12 cellular contexts compared by ENCODE assay signal in the genomic region with DNA sequence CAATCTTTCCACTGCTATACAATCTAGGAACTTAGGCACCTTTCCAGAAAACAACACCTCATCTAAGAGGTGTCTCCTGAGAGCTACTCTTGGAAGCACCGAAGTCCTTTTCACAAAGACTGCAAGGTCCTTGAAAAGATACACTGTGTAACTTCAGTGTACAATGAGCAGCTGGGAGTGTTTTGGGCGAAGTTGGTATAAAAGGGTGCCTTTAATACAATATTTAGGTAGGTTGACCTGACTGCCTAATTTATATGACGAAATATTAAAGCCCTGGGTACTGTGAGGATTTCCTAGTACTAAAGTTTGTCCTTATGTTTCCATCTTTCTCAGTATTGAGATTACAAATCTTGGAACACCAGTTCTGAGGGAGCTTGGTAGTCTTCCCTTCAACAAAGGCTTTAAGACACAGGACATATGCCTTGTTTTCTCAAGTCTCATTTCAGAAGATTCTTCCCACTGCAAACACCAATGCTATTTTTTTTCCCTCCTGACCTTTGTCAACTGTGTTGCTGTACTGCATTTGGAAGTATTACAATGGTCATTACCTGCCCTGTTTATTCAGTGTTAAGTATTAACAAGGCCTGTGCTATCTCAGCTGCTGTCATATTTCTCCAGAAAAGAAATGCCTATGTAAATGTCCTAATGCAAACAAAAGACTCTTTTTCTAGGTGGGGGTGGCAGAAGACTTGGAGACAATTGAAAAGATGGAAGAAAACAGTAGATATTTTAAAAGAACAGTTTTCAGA.
DNase-seq lines count a peak whose midpoint lies in the region; ATAC-seq, FAIRE-seq and TF ChIP-seq lines count a peak whose summit lies in the region.
"Had no signal": no experiment of that assay in that cellular context is flagged by ENCODE, and none has a peak within 500 bp of the region (broad histone marks: within the 10 kb centered on the region; RNA-seq: fewer than 3 reads in every experiment).

No MANE protein-coding gene starts in this region.

- no peak overlapping the region for H2AFZ ChIP-seq in astrocyte (ENCODE audit: low read depth, low read length)
- no peak overlapping the region for H2AFZ ChIP-seq in osteoblast (ENCODE audit: low read length)

- H3K36me3 Mint-ChIP-seq in astrocyte (ENCODE audit: low read depth, unreplicated experiment) = no peaks in the 10 kb centered on the region
- H3K36me3 Mint-ChIP-seq in osteocyte (ENCODE audit: unreplicated experiment) = peaks cover 2% of the 10 kb centered on the region

- FAIRE-seq in astrocyte (lab: Jason Lieb, UNC) (no peak), HTR-8/SVneo (lab: Jason Lieb, UNC) (no peak)

- no peaks in the 10 kb centered on the region for H4K20me1 ChIP-seq in astrocyte (ENCODE audit: insufficient read depth, low read length)
- no peaks in the 10 kb centered on the region for H4K20me1 ChIP-seq in osteoblast (ENCODE audit: insufficient read depth, low read length)

- WGBS in mesodermal cell (ENCODE audit: insufficient coverage in 2 of 2), 2 experiments = 92% methylated on average over 2 of the region's 3 CpGs; no CpG with 5 or more reads in 1 of the 2 experiments

- ATAC-seq in Right ventricle myocardium inferior = no peak

- H3K36me3 ChIP-seq in cardiac muscle cell = no peaks in the 10 kb centered on the region
- no peaks in the 10 kb centered on the region for H3K36me3 ChIP-seq in astrocyte (ENCODE audit: insufficient read depth, low read length)
- no peaks in the 10 kb centered on the region for H3K36me3 ChIP-seq in mesodermal cell (ENCODE audit: control insufficient read depth, insufficient read depth, low read length)
- no peaks in the 10 kb centered on the region for H3K36me3 ChIP-seq in osteoblast (ENCODE audit: insufficient read depth, low read length)

- H3K9me3 ChIP-seq in cardiac muscle cell (ENCODE audit: low read depth) = no peaks in the 10 kb centered on the region
- no peaks in the 10 kb centered on the region for H3K9me3 ChIP-seq in astrocyte (ENCODE audit: insufficient read depth, low read depth, low read length)
- H3K9me3 ChIP-seq in mesodermal cell (ENCODE audit: control insufficient read depth, low read length) = no peaks in the 10 kb centered on the region
- no peaks in the 10 kb centered on the region for H3K9me3 ChIP-seq in osteoblast (ENCODE audit: low read depth, low read length)

- intact Hi-C loops in Right ventricle myocardium inferior (cut with DNase I) = no loop called here

- H3K27ac ChIP-seq in cardiac muscle cell (peak overlapping the region; percentile 63), astrocyte (ENCODE audit: low read depth, low read length) (no peak overlapping the region), mesodermal cell (ENCODE audit: low read depth, low read length, severe bottlenecking) (peak overlapping the region; percentile 11), osteoblast (ENCODE audit: low read depth, low read length) (no peak overlapping the region)

- H3K4me3 Mint-ChIP-seq in astrocyte (ENCODE audit: unreplicated experiment) (no peak overlapping the region), osteocyte (ENCODE audit: unreplicated experiment) (no peak overlapping the region)
- H3K4me3 Mint-ChIP-seq: activated B cell treated with CpG ODN at 0.5 μM for 24 hours had no signal

- peaks cover 25% of the 10 kb centered on the region for H3K4me1 ChIP-seq in cardiac muscle cell (ENCODE audit: low read depth)
- H3K4me1 ChIP-seq in astrocyte (ENCODE audit: insufficient read depth, low read length) = no peaks in the 10 kb centered on the region
- H3K4me1 ChIP-seq in mesodermal cell (ENCODE audit: control insufficient read depth, insufficient read depth, low read length, poor library complexity, severe bottlenecking) = peaks cover 23% of the 10 kb centered on the region
- no peaks in the 10 kb centered on the region for H3K4me1 ChIP-seq in osteoblast (ENCODE audit: insufficient read depth, low read length)

- H3K27ac Mint-ChIP-seq in astrocyte (ENCODE audit: unreplicated experiment) = peak overlapping the region; percentile 50
- H3K27ac Mint-ChIP-seq in osteocyte (ENCODE audit: unreplicated experiment) = no peak overlapping the region
- H3K27ac Mint-ChIP-seq: activated B cell treated with CpG ODN at 0.5 μM for 24 hours had no signal

- H3K27me3 Mint-ChIP-seq in astrocyte (ENCODE audit: low read depth, unreplicated experiment) = no peaks in the 10 kb centered on the region
- no peaks in the 10 kb centered on the region for H3K27me3 Mint-ChIP-seq in osteocyte (ENCODE audit: unreplicated experiment)
- H3K27me3 Mint-ChIP-seq: activated B cell treated with CpG ODN at 0.5 μM for 24 hours had no signal

- no peak overlapping the region for H3K4me2 ChIP-seq in astrocyte (ENCODE audit: low read length)
- no peak overlapping the region for H3K4me2 ChIP-seq in osteoblast (ENCODE audit: insufficient read depth, low read length)

- H3K4me3 ChIP-seq in cardiac muscle cell (no peak overlapping the region), astrocyte (ENCODE audit: insufficient read depth, low read depth, low read length) (no peak overlapping the region), mesodermal cell (ENCODE audit: extremely low read depth, insufficient read depth, low read length, poor library complexity, severe bottlenecking) (no peak overlapping the region), osteoblast (ENCODE audit: insufficient read depth, low read length) (no peak overlapping the region)

- H3K4me1 Mint-ChIP-seq in astrocyte (ENCODE audit: low read depth, unreplicated experiment) = peaks cover 30% of the 10 kb centered on the region
- H3K4me1 Mint-ChIP-seq in osteocyte (ENCODE audit: unreplicated experiment) = peaks cover 17% of the 10 kb centered on the region

- H3K27me3 ChIP-seq in cardiac muscle cell = no peaks in the 10 kb centered on the region
- no peaks in the 10 kb centered on the region for H3K27me3 ChIP-seq in astrocyte (ENCODE audit: insufficient read depth, low read length)
- H3K27me3 ChIP-seq in osteoblast (ENCODE audit: insufficient read depth, low read length) = no peaks in the 10 kb centered on the region

- no peaks in the 10 kb centered on the region for H3K79me2 ChIP-seq in astrocyte (ENCODE audit: insufficient read depth, low read length)
- no peaks in the 10 kb centered on the region for H3K79me2 ChIP-seq in osteoblast (ENCODE audit: insufficient read depth, low read length)

- TF ChIP-seq CTCF in cardiac muscle cell (IDR thresholded peaks at IDR 0.05; ENCODE audit: low read depth, low read length) (no peak), astrocyte (IDR thresholded peaks at IDR 0.05; ENCODE audit: insufficient read depth, low read depth, low read length) (no peak), osteocyte (IDR thresholded peaks at IDR 0.05) (no peak), osteoblast (IDR thresholded peaks at IDR 0.05; ENCODE audit: extremely low read depth, low read depth, low read length) (no peak)

- H3K9me3 Mint-ChIP-seq in astrocyte (ENCODE audit: unreplicated experiment) (no peaks in the 10 kb centered on the region), osteocyte (ENCODE audit: unreplicated experiment) (no peaks in the 10 kb centered on the region)
- H3K9me3 Mint-ChIP-seq: activated B cell treated with CpG ODN at 0.5 μM for 24 hours had no signal

- no peak for DNase-seq in cardiac muscle cell (ENCODE audit: low read depth in 1 of 2, low spot score in 1 of 2)
- DNase-seq in Right ventricle myocardium inferior (ENCODE audit: missing footprints) = no peak
- no peak for DNase-seq in astrocyte (ENCODE audit: low read depth)
- DNase-seq in HTR-8/SVneo (ENCODE audit: insufficient read length, low spot score) = no peak
- DNase-seq in osteocyte (ENCODE audit: extremely low spot score, unreplicated experiment) = no peak
- DNase-seq in activated T-cell treated with anti-CD3 and anti-CD28 coated beads for 4 hours = no peak
- no peak for DNase-seq in osteoblast (ENCODE audit: insufficient read length, low spot score, missing footprints)
- DNase-seq: activated B cell treated with CpG ODN at 0.5 μM for 24 hours; cortex of kidney; NCI-H2107; stimulated activated CD4-positive, alpha-beta T cell treated with anti-CD3 and anti-CD28 coated beads, Interleukin-12 subunit alpha, Interleukin-12 subunit beta, amount 100 ng/mL, for 4 hours had no signal

- H3K9ac ChIP-seq in astrocyte (ENCODE audit: low read length) = no peak overlapping the region

Comparison
In these comparisons a context has a peak if more than half of its experiments do, and no peak if none do; other contexts are left out.
1. H3K27ac ChIP-seq: peak in cardiac muscle cell (single experiment) and mesodermal cell (single experiment); none in astrocyte (single experiment) and osteoblast (single experiment).